Comparison of ENCODE assay signal across 35 cellular contexts in genomic region chr9:74875656-74876055, GRCh38. TPM values are rescaled to one million over a fixed set of nuclear protein-coding genes. Genes with fewer than 3 reads are reported as not detected.
"Had no signal": no experiment of that assay in that cellular context is flagged by ENCODE, and none has a peak within 500 bp of the region (broad histone marks: within the 10 kb centered on the region; RNA-seq: fewer than 3 reads in every experiment).

No MANE protein-coding gene starts in this region.

- H3K27me3 ChIP-seq: ascending aorta, cardiac muscle cell had no signal

- H3K36me3 Mint-ChIP-seq: activated CD8-positive, alpha-beta memory T cell treated with anti-CD3 and anti-CD28 coated beads, Interleukin-2, amount 10 ng/mL, durations not matched to agents 7 days and 5 days; activated naive CD4-positive, alpha-beta T cell treated with anti-CD3 and anti-CD28 coated beads, Interleukin-2, amount 10 ng/mL, durations not matched to agents 7 days and 5 days; activated naive CD8-positive, alpha-beta T cell treated with anti-CD3 and anti-CD28 coated beads, Interleukin-2, amount 10 ng/mL, durations not matched to agents 7 days and 5 days; brain; WTC11 had no signal

- H3K4me3 Mint-ChIP-seq: activated CD4-positive, alpha-beta memory T cell treated with anti-CD3 and anti-CD28 coated beads, Interleukin-2, amount 10 ng/mL, durations not matched to agents 7 days and 5 days; activated CD4-positive, alpha-beta T cell treated with anti-CD3 and anti-CD28 coated beads for 36 hours; activated CD4-positive, alpha-beta T cell treated with anti-CD3 and anti-CD28 coated beads, Interleukin-2, amount 10 ng/mL, durations not matched to agents 7 days and 5 days; activated CD8-positive, alpha-beta memory T cell treated with anti-CD3 and anti-CD28 coated beads, Interleukin-2, amount 10 ng/mL, durations not matched to agents 7 days and 5 days; activated CD8-positive, alpha-beta T cell treated with anti-CD3 and anti-CD28 coated beads, Interleukin-2, amount 10 ng/mL, durations not matched to agents 7 days and 5 days; activated naive CD4-positive, alpha-beta T cell treated with anti-CD3 and anti-CD28 coated beads, Interleukin-2, amount 10 ng/mL, durations not matched to agents 7 days and 5 days; activated naive CD4-positive, alpha-beta T cell treated with anti-CD3 and anti-CD28 coated beads, Interleukin-2, amount 50 U/mL, for 24 hours; activated naive CD8-positive, alpha-beta T cell; activated naive CD8-positive, alpha-beta T cell treated with anti-CD3 and anti-CD28 coated beads, Interleukin-2, amount 10 ng/mL, durations not matched to agents 7 days and 5 days; activated naive CD8-positive, alpha-beta T cell treated with anti-CD3 and anti-CD28 coated beads, Interleukin-2, amount 50 U/mL, for 24 hours; activated T-cell treated with anti-CD3 and anti-CD28 coated beads, Interleukin-2, amount 50 U/mL, for 24 hours; brain; T-helper 1 cell treated with Interleukin-12 subunit alpha and Interleukin-12 subunit beta and Interleukin-4 antibody, amounts not matched to agents 30 μg/mL and 1 μg/mL, for 36 hours; T-helper 2 cell treated with Interferon-gamma antibody and Interleukin-4, amounts not matched to agents 5 μg/mL and 100 μg/mL, for 36 hours; WTC11 had no signal

- H3K4me1 Mint-ChIP-seq: activated CD4-positive, alpha-beta T cell treated with anti-CD3 and anti-CD28 coated beads for 36 hours; activated CD4-positive, alpha-beta T cell treated with anti-CD3 and anti-CD28 coated beads, Interleukin-2, amount 10 ng/mL, durations not matched to agents 7 days and 5 days; activated naive CD4-positive, alpha-beta T cell treated with anti-CD3 and anti-CD28 coated beads, Interleukin-2, amount 10 ng/mL, durations not matched to agents 7 days and 5 days; activated naive CD4-positive, alpha-beta T cell treated with anti-CD3 and anti-CD28 coated beads, Interleukin-2, amount 50 U/mL, for 24 hours; activated naive CD8-positive, alpha-beta T cell treated with anti-CD3 and anti-CD28 coated beads, Interleukin-2, amount 10 ng/mL, durations not matched to agents 7 days and 5 days; activated naive CD8-positive, alpha-beta T cell treated with anti-CD3 and anti-CD28 coated beads, Interleukin-2, amount 50 U/mL, for 24 hours; brain; WTC11 had no signal

- H3K36me3 ChIP-seq: ascending aorta, cardiac muscle cell had no signal

- H3K4me3 ChIP-seq: ascending aorta, cardiac muscle cell had no signal

- H3K27ac ChIP-seq: ascending aorta, cardiac muscle cell, VCaP had no signal

- H3K4me1 ChIP-seq: ascending aorta had no signal

- DNase-seq: activated CD4-positive, alpha-beta memory T cell treated with anti-CD3 and anti-CD28 coated beads, Interleukin-2, amount 10 ng/mL, durations not matched to agents 7 days and 5 days; activated CD4-positive, alpha-beta T cell treated with anti-CD3 and anti-CD28 coated beads for 1 hour; activated CD4-positive, alpha-beta T cell treated with anti-CD3 and anti-CD28 coated beads for 36 hours; activated CD4-positive, alpha-beta T cell treated with anti-CD3 and anti-CD28 coated beads for 48 hours; activated CD4-positive, alpha-beta T cell treated with anti-CD3 and anti-CD28 coated beads, Interleukin-2, amount 10 ng/mL, durations not matched to agents 7 days and 5 days; activated CD4-positive, alpha-beta T cell treated with anti-CD3 and anti-CD28 coated beads, Interleukin-2, amount 50 U/mL, for 48 hours; activated CD4-positive, CD25-positive, alpha-beta regulatory T cell; activated CD8-positive, alpha-beta memory T cell treated with anti-CD3 and anti-CD28 coated beads for 24 hours; activated CD8-positive, alpha-beta memory T cell treated with anti-CD3 and anti-CD28 coated beads, Interleukin-2, amount 10 ng/mL, durations not matched to agents 7 days and 5 days; activated CD8-positive, alpha-beta memory T cell treated with anti-CD3 and anti-CD28 coated beads, Interleukin-2, amount 50 U/mL, for 48 hours; activated CD8-positive, alpha-beta T cell treated with anti-CD3 and anti-CD28 coated beads, Interleukin-2, amount 10 ng/mL, durations not matched to agents 7 days and 5 days; activated effector memory CD4-positive, alpha-beta T cell treated with Interleukin-2 at 50 U/mL for 16 hours; activated gamma-delta T cell; activated naive CD4-positive, alpha-beta T cell treated with anti-CD3 and anti-CD28 coated beads, Interleukin-2, amount 10 ng/mL, durations not matched to agents 7 days and 5 days; activated naive CD4-positive, alpha-beta T cell treated with Interleukin-2 at 50 U/mL for 16 hours; activated naive CD8-positive, alpha-beta T cell treated with anti-CD3 and anti-CD28 coated beads, Interleukin-2, amount 10 ng/mL, durations not matched to agents 7 days and 5 days; activated naive CD8-positive, alpha-beta T cell treated with anti-CD3 and anti-CD28 coated beads, Interleukin-2, amount 50 U/mL, for 24 hours; activated T-cell treated with anti-CD3 and anti-CD28 coated beads, Interleukin-2, amount 50 U/mL, for 24 hours; activated T-cell treated with anti-CD3 and anti-CD28 coated beads, Interleukin-2, amount 50 U/mL, for 48 hours; amygdala; anterior cingulate cortex; central memory CD4-positive, alpha-beta T cell; T-helper 1 cell; T-helper 2 cell; T-helper 9 cell had no signal

- H3K27ac Mint-ChIP-seq: activated CD4-positive, alpha-beta memory T cell treated with anti-CD3 and anti-CD28 coated beads, Interleukin-2, amount 10 ng/mL, durations not matched to agents 7 days and 5 days; activated CD4-positive, alpha-beta T cell treated with anti-CD3 and anti-CD28 coated beads for 36 hours; activated CD4-positive, alpha-beta T cell treated with anti-CD3 and anti-CD28 coated beads, Interleukin-2, amount 10 ng/mL, durations not matched to agents 7 days and 5 days; activated CD8-positive, alpha-beta memory T cell treated with anti-CD3 and anti-CD28 coated beads, Interleukin-2, amount 10 ng/mL, durations not matched to agents 7 days and 5 days; activated CD8-positive, alpha-beta T cell treated with anti-CD3 and anti-CD28 coated beads, Interleukin-2, amount 10 ng/mL, durations not matched to agents 7 days and 5 days; activated naive CD4-positive, alpha-beta T cell treated with anti-CD3 and anti-CD28 coated beads, Interleukin-2, amount 10 ng/mL, durations not matched to agents 7 days and 5 days; activated naive CD4-positive, alpha-beta T cell treated with anti-CD3 and anti-CD28 coated beads, Interleukin-2, amount 50 U/mL, for 24 hours; activated naive CD8-positive, alpha-beta T cell; activated naive CD8-positive, alpha-beta T cell treated with anti-CD3 and anti-CD28 coated beads, Interleukin-2, amount 10 ng/mL, durations not matched to agents 7 days and 5 days; activated naive CD8-positive, alpha-beta T cell treated with anti-CD3 and anti-CD28 coated beads, Interleukin-2, amount 50 U/mL, for 24 hours; activated T-cell treated with anti-CD3 and anti-CD28 coated beads, Interleukin-2, amount 50 U/mL, for 24 hours; activated T-helper 2 cell treated with anti-CD3 and anti-CD28 coated beads, Interferon-gamma antibody, Interleukin-2, Interleukin-4, amounts not matched to agents 10 μg/mL and 5 μg/mL and 100 μg/mL, durations not matched to agents 14 hours and 24 hours and 36 hours; brain; T-helper 1 cell treated with Interleukin-12 subunit alpha and Interleukin-12 subunit beta and Interleukin-4 antibody, amounts not matched to agents 30 μg/mL and 1 μg/mL, for 36 hours; T-helper 2 cell treated with Interferon-gamma antibody and Interleukin-4, amounts not matched to agents 5 μg/mL and 100 μg/mL, for 36 hours; WTC11 had no signal

RNA-seq across cellular contexts. Expression of gene TRPM6, which starts 12.1 kb away (rescaled TPM):
- total RNA-seq: activated CD4-positive, alpha-beta memory T cell treated with anti-CD3 and anti-CD28 coated beads, Interleukin-2, amount 10 ng/mL, durations not matched to agents 7 days and 5 days; activated CD4-positive, alpha-beta T cell treated with anti-CD3 and anti-CD28 coated beads, Interleukin-2, amount 10 ng/mL, durations not matched to agents 7 days and 5 days; activated CD8-positive, alpha-beta memory T cell treated with anti-CD3 and anti-CD28 coated beads, Interleukin-2, amount 10 ng/mL, durations not matched to agents 7 days and 5 days; activated CD8-positive, alpha-beta T cell treated with anti-CD3 and anti-CD28 coated beads, Interleukin-2, amount 10 ng/mL, durations not matched to agents 7 days and 5 days; activated naive CD8-positive, alpha-beta T cell treated with anti-CD3 and anti-CD28 coated beads, Interleukin-2, amount 10 ng/mL, durations not matched to agents 7 days and 5 days had no signal
